19 cellular contexts compared by ENCODE assay signal in genomic region chr2:161436411-161436810, GRCh38. TPM values are rescaled to one million over a fixed set of nuclear protein-coding genes. Genes with fewer than 3 reads are reported as not detected.
A peak's percentile ranks its signal among the peaks of the same experiment; 100 is the strongest.
DNase-seq lines count a peak whose midpoint lies in the region; ATAC-seq, FAIRE-seq and TF ChIP-seq lines count a peak whose summit lies in the region.
"Had no signal": no experiment of that assay in that cellular context is flagged by ENCODE, and none has a peak within 500 bp of the region (broad histone marks: within the 10 kb centered on the region; RNA-seq: fewer than 3 reads in every experiment).

No MANE protein-coding gene starts in this region.

- H3K79me2 ChIP-seq in SK-N-SH (ENCODE audit: insufficient read depth) = no peaks in the 10 kb centered on the region

- FAIRE-seq in small intestine (lab: Jason Lieb, UNC) = no peak
- FAIRE-seq: GM12892, H1, RCC 7860 had no signal

- H3K4me1 ChIP-seq in SK-N-SH (ENCODE audit: control insufficient read depth in 1 of 2, insufficient read depth in 2 of 2, low read depth in 1 of 2, low read length in 1 of 2) = no peaks in the 10 kb centered on the region
- H3K4me1 ChIP-seq in small intestine (ENCODE audit: control insufficient read depth in 2 of 2, insufficient read depth in 1 of 2, low read depth in 1 of 2, low read length in 1 of 2) = no peaks in the 10 kb centered on the region
- H3K4me1 ChIP-seq: tibial nerve had no signal

- TF ChIP-seq CTCF in SK-N-SH (IDR thresholded peaks at IDR 0.05) = no peak
- no peak for TF ChIP-seq CTCF in RWPE1 (conservative IDR thresholded peaks at IDR 0.05; ENCODE audit: low read depth)

- H3K9me3 ChIP-seq in SK-N-SH (no peaks in the 10 kb centered on the region), small intestine (ENCODE audit: control insufficient read depth, low read depth) (no peaks in the 10 kb centered on the region)
- H3K9me3 ChIP-seq: neutrophil had no signal

- no peak for TF ChIP-seq EP300 in SK-N-SH (IDR thresholded peaks at IDR 0.05; ENCODE audit: borderline replicate concordance in 1 of 2, low read depth in 1 of 2, low read length in 1 of 2)

- CTCF ChIA-PET in SK-N-SH (lab: Yijun Ruan, JAX) = interaction anchor here (0.8 to 1.6 kb wide), 2 partner anchors 10 to 212 kb away, joined by 3 to 6 read pairs; no protein-coding TSS in a partner anchor
- CTCF ChIA-PET in RWPE1 (lab: Yijun Ruan, JAX) = no interaction called here

- WGBS in SK-N-SH (ENCODE audit: low lambda C conversion rate) = 20% methylated on average over 3 of the region's 3 CpGs
- WGBS in small intestine, 3 donors = 72 to 81% (median 79%) methylated on average over 3 of the region's 3 CpGs

- H3K9ac ChIP-seq in SK-N-SH = no peak overlapping the region

- no peak overlapping the region for H3K4me2 ChIP-seq in SK-N-SH

- DNase-seq in SK-N-SH (no peak), RWPE1 (ENCODE audit: low spot score) (peak; percentile 43), fibroblast of gingiva (ENCODE audit: low read depth) (peak; percentile 89), NCI-H2196 treated with DMSO at 0.1 percent for 48 hours (lab: John Stamatoyannopoulos, UW; ENCODE audit: unreplicated experiment) (no peak), NOMO-1 treated with dmso at 0.1 percent for 144 hours (lab: John Stamatoyannopoulos, UW; ENCODE audit: unreplicated experiment) (no peak), small intestine (no peak)
- DNase-seq in stimulated activated effector memory CD8-positive, alpha-beta T cell treated with anti-CD3 and anti-CD28 coated beads, Interleukin-12 subunit alpha, Interleukin-12 subunit beta, amount 100 ng/mL, for 72 hours (ENCODE audit: low spot score in 2 of 2) = no peak
- DNase-seq: effector CD4-positive, alpha-beta T cell; NCI-H2081; NCI-H69; stimulated activated CD4-positive, alpha-beta T cell treated with anti-CD3 and anti-CD28 coated beads, Interleukin-4, amount 100 ng/mL, for 4 hours had no signal

- no peak for ATAC-seq in SK-N-SH treated with all-trans-retinoic acid at 6 μM for 48 hours
- ATAC-seq in stimulated activated effector memory CD8-positive, alpha-beta T cell treated with anti-CD3 and anti-CD28 coated beads, Interleukin-12 subunit alpha, Interleukin-12 subunit beta, amount 100 ng/mL, for 72 hours = peak; percentile 40

- POLR2A ChIA-PET in SK-N-SH (lab: Yijun Ruan, JAX) (no interaction called here), RWPE1 (lab: Yijun Ruan, JAX; ENCODE audit: low non-redundant PET) (no interaction called here)

- H3K4me1 Mint-ChIP-seq in stimulated activated effector memory CD8-positive, alpha-beta T cell treated with anti-CD3 and anti-CD28 coated beads, Interleukin-12 subunit alpha, Interleukin-12 subunit beta, amount 100 ng/mL, for 72 hours = no peaks in the 10 kb centered on the region

- TF ChIP-seq RAD21 in SK-N-SH (IDR thresholded peaks at IDR 0.05; ENCODE audit: low read length) = no peak

- H3K9me2 ChIP-seq in SK-N-SH = no peaks in the 10 kb centered on the region

- no peak overlapping the region for H3K4me3 ChIP-seq in SK-N-SH (ENCODE audit: low read depth in 2 of 2, low read length in 1 of 2)
- H3K4me3 ChIP-seq in small intestine (ENCODE audit: low read depth in 1 of 2, low read length in 2 of 2) = no peak overlapping the region
- H3K4me3 ChIP-seq: tibial nerve had no signal

- H2AFZ ChIP-seq in SK-N-SH (ENCODE audit: low read depth) = no peak overlapping the region

- no peaks in the 10 kb centered on the region for H3F3A ChIP-seq in SK-N-SH (replicated peaks; ENCODE audit: insufficient read depth)

- no peaks in the 10 kb centered on the region for H3K36me3 Mint-ChIP-seq in stimulated activated effector memory CD8-positive, alpha-beta T cell treated with anti-CD3 and anti-CD28 coated beads, Interleukin-12 subunit alpha, Interleukin-12 subunit beta, amount 100 ng/mL, for 72 hours

- H3K27me3 ChIP-seq in SK-N-SH (ENCODE audit: insufficient read depth) = peaks cover 9% of the 10 kb centered on the region; the same call in 1 of the 2 replicates
- peaks cover 0 to 7% of the 10 kb centered on the region in 2 donors for H3K27me3 ChIP-seq in small intestine (ENCODE audit: control insufficient read depth in 2 of 2, insufficient read depth in 2 of 2, low read length in 2 of 2)

- no peaks in the 10 kb centered on the region for H3K9me3 Mint-ChIP-seq in stimulated activated effector memory CD8-positive, alpha-beta T cell treated with anti-CD3 and anti-CD28 coated beads, Interleukin-12 subunit alpha, Interleukin-12 subunit beta, amount 100 ng/mL, for 72 hours
- H3K9me3 Mint-ChIP-seq: T-helper 1 cell treated with Interleukin-12 subunit alpha and Interleukin-12 subunit beta and Interleukin-4 antibody, amounts not matched to agents 30 μg/mL and 1 μg/mL, for 36 hours had no signal

- no peaks in the 10 kb centered on the region for H4K20me1 ChIP-seq in SK-N-SH (ENCODE audit: insufficient read depth)

- no peak overlapping the region for H3K4me3 Mint-ChIP-seq in stimulated activated effector memory CD8-positive, alpha-beta T cell treated with anti-CD3 and anti-CD28 coated beads, Interleukin-12 subunit alpha, Interleukin-12 subunit beta, amount 100 ng/mL, for 72 hours
- H3K4me3 Mint-ChIP-seq: T-helper 1 cell treated with Interleukin-12 subunit alpha and Interleukin-12 subunit beta and Interleukin-4 antibody, amounts not matched to agents 30 μg/mL and 1 μg/mL, for 36 hours had no signal

- H3K36me3 ChIP-seq in SK-N-SH (replicated peaks in 1 of 2; ENCODE audit: control insufficient read depth in 1 of 2, insufficient read depth in 2 of 2, low read length in 1 of 2) (no peaks in the 10 kb centered on the region), small intestine (ENCODE audit: control insufficient read depth in 2 of 2, insufficient read depth in 2 of 2, low read length in 2 of 2) (no peaks in the 10 kb centered on the region)
- H3K36me3 ChIP-seq: neutrophil, tibial nerve had no signal

- H3K27ac Mint-ChIP-seq in stimulated activated effector memory CD8-positive, alpha-beta T cell treated with anti-CD3 and anti-CD28 coated beads, Interleukin-12 subunit alpha, Interleukin-12 subunit beta, amount 100 ng/mL, for 72 hours = no peak overlapping the region
- H3K27ac Mint-ChIP-seq: T-helper 1 cell treated with Interleukin-12 subunit alpha and Interleukin-12 subunit beta and Interleukin-4 antibody, amounts not matched to agents 30 μg/mL and 1 μg/mL, for 36 hours had no signal

- no peak overlapping the region for H3K27ac ChIP-seq in SK-N-SH (ENCODE audit: low read depth in 2 of 2, low read length in 1 of 2)
- H3K27ac ChIP-seq in RWPE1 = no peak overlapping the region
- H3K27ac ChIP-seq in small intestine (ENCODE audit: low read depth in 1 of 2, low read length in 1 of 2) = no peak overlapping the region
- H3K27ac ChIP-seq: 22Rv1, neutrophil, tibial nerve had no signal

TF ChIP-seq in SK-N-SH, 30 proteins besides CTCF, POLR2A, EP300 and RAD21 (continues in another document):
- TF ChIP-seq MXI1 (IDR thresholded peaks at IDR 0.05; ENCODE audit: low read depth, low read length) (no peak), JUND (IDR thresholded peaks at IDR 0.05) (peak; percentile 6; the same call in 1 of the 2 replicates), FOXM1 (IDR thresholded peaks at IDR 0.05; ENCODE audit: low read depth) (no peak), MAX (IDR thresholded peaks at IDR 0.05; ENCODE audit: low read depth) (no peak), RXRA (IDR thresholded peaks at IDR 0.05; ENCODE audit: borderline replicate concordance, low read depth) (no peak), SMC3 (IDR thresholded peaks at IDR 0.05; ENCODE audit: low read depth, low read length) (no peak), FOSL2 (IDR thresholded peaks at IDR 0.05; ENCODE audit: borderline replicate concordance, low read depth) (peak; percentile 32; the same call in 1 of the 2 replicates), ELF1 (IDR thresholded peaks at IDR 0.05) (no peak), EZH2phosphoT487 (IDR thresholded peaks at IDR 0.05; ENCODE audit: borderline replicate concordance, low read depth) (no peak)
- TF ChIP-seq, protein P1, sequence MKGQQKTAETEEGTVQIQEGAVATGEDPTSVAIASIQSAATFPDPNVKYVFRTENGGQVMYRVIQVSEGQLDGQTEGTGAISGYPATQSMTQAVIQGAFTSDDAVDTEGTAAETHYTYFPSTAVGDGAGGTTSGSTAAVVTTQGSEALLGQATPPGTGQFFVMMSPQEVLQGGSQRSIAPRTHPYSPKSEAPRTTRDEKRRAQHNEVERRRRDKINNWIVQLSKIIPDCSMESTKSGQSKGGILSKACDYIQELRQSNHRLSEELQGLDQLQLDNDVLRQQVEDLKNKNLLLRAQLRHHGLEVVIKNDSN (IDR thresholded peaks at IDR 0.05; ENCODE audit: borderline replicate concordance, low read depth) = no peak

TF ChIP-seq in SK-N-SH treated with all-trans-retinoic acid at 6 μM for 48 hours, 23 proteins besides CTCF, POLR2A, EP300 and RAD21 (continues in another document):
- TF ChIP-seq TOX (CRISPR knock-in tag; IDR thresholded peaks at IDR 0.05; ENCODE audit: borderline replicate concordance) (no peak), BACH2 (CRISPR knock-in tag; IDR thresholded peaks at IDR 0.05; ENCODE audit: borderline replicate concordance) (no peak), ISL1 (CRISPR knock-in tag; IDR thresholded peaks at IDR 0.05) (no peak), SNAI2 (CRISPR knock-in tag; IDR thresholded peaks at IDR 0.05) (no peak), OSR1 (CRISPR knock-in tag; IDR thresholded peaks at IDR 0.05) (no peak), ZNF70 (CRISPR knock-in tag; IDR thresholded peaks at IDR 0.05) (no peak), RARB (CRISPR knock-in tag; IDR thresholded peaks at IDR 0.05) (no peak), ZFP30 (CRISPR knock-in tag; IDR thresholded peaks at IDR 0.05) (no peak), PPARA (CRISPR knock-in tag; IDR thresholded peaks at IDR 0.05; ENCODE audit: borderline replicate concordance) (no peak)
- TF ChIP-seq, protein P2, sequence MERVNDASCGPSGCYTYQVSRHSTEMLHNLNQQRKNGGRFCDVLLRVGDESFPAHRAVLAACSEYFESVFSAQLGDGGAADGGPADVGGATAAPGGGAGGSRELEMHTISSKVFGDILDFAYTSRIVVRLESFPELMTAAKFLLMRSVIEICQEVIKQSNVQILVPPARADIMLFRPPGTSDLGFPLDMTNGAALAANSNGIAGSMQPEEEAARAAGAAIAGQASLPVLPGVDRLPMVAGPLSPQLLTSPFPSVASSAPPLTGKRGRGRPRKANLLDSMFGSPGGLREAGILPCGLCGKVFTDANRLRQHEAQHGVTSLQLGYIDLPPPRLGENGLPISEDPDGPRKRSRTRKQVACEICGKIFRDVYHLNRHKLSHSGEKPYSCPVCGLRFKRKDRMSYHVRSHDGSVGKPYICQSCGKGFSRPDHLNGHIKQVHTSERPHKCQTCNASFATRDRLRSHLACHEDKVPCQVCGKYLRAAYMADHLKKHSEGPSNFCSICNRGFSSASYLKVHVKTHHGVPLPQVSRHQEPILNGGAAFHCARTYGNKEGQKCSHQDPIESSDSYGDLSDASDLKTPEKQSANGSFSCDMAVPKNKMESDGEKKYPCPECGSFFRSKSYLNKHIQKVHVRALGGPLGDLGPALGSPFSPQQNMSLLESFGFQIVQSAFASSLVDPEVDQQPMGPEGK (CRISPR knock-in tag; IDR thresholded peaks at IDR 0.05; ENCODE audit: borderline replicate concordance) = no peak

RNA-seq across cellular contexts. Expression of gene TBR1, which starts 20.3 kb away (rescaled TPM):
- polyA plus RNA-seq in SK-N-SH (2012; rRNA removed) = under 0.01 TPM in 1 of 2 replicates, not detected in the other
- polyA plus RNA-seq in SK-N-SH (2012; cell fraction: cytosol; rRNA removed) = 0.01 TPM in 1 of 2 replicates, not detected in the other
- 0.08 and 0.09 TPM in 2 replicates for polyA plus RNA-seq in SK-N-SH (2012; cell fraction: nucleus; rRNA removed)
- not detected for polyA plus RNA-seq in small intestine
- polyA plus RNA-seq: H1 had no signal

Comparison
In these comparisons a context has a peak if more than half of its experiments do, and no peak if none do; other contexts are left out.
1. DNase-seq: peak in RWPE1 (single experiment) and fibroblast of gingiva (single experiment); none in SK-N-SH (single experiment), stimulated activated effector memory CD8-positive, alpha-beta T cell treated with anti-CD3 and anti-CD28 coated beads, Interleukin-12 subunit alpha, Interleukin-12 subunit beta, amount 100 ng/mL, for 72 hours (0 of 2), NCI-H2196 treated with DMSO at 0.1 percent for 48 hours (single experiment), NOMO-1 treated with dmso at 0.1 percent for 144 hours (single experiment) and small intestine (single experiment).